ENCODE assay signal across 28 cellular contexts in genomic region chr2:132446460-132446859, GRCh38. TPM values are rescaled to one million over a fixed set of nuclear protein-coding genes. Genes with fewer than 3 reads are reported as not detected.
"Had no signal": no experiment of that assay in that cellular context is flagged by ENCODE, and none has a peak within 500 bp of the region (broad histone marks: within the 10 kb centered on the region; RNA-seq: fewer than 3 reads in every experiment).

No MANE protein-coding gene starts in this region.

- H3K9me3 Mint-ChIP-seq: activated CD4-positive, alpha-beta memory T cell treated with anti-CD3 and anti-CD28 coated beads for 36 hours; activated naive CD4-positive, alpha-beta T cell treated with anti-CD3 and anti-CD28 coated beads for 36 hours; activated T-helper 17 cell treated with anti-CD3 and anti-CD28 coated beads, Interleukin-2, amount 50 U/mL, for 72 hours had no signal

- H3K4me1 Mint-ChIP-seq: activated CD4-positive, alpha-beta T cell treated with anti-CD3 and anti-CD28 coated beads, Interleukin-2, amount 10 ng/mL, durations not matched to agents 7 days and 5 days; activated T-helper 17 cell treated with anti-CD3 and anti-CD28 coated beads, Interleukin-2, amount 50 U/mL, for 72 hours; T-cell had no signal

- H3K27ac ChIP-seq: VCaP had no signal

- H3K36me3 Mint-ChIP-seq: activated CD4-positive, alpha-beta memory T cell treated with anti-CD3 and anti-CD28 coated beads for 36 hours; activated naive CD8-positive, alpha-beta T cell; T-cell had no signal

- H3K27ac Mint-ChIP-seq: activated CD4-positive, alpha-beta memory T cell treated with anti-CD3 and anti-CD28 coated beads for 36 hours; activated CD4-positive, alpha-beta T cell treated with anti-CD3 and anti-CD28 coated beads, Interleukin-2, amount 10 ng/mL, durations not matched to agents 7 days and 5 days; activated naive CD4-positive, alpha-beta T cell treated with anti-CD3 and anti-CD28 coated beads for 36 hours; activated naive CD8-positive, alpha-beta T cell; activated T-helper 17 cell treated with anti-CD3 and anti-CD28 coated beads, Interleukin-2, amount 50 U/mL, for 72 hours; T-cell had no signal

- H3K27me3 Mint-ChIP-seq: activated CD4-positive, alpha-beta memory T cell treated with anti-CD3 and anti-CD28 coated beads for 36 hours; activated CD4-positive, alpha-beta T cell treated with anti-CD3 and anti-CD28 coated beads, Interleukin-2, amount 10 ng/mL, durations not matched to agents 7 days and 5 days; activated naive CD8-positive, alpha-beta T cell; activated T-helper 17 cell treated with anti-CD3 and anti-CD28 coated beads, Interleukin-2, amount 50 U/mL, for 72 hours had no signal

- H3K4me3 Mint-ChIP-seq: activated CD4-positive, alpha-beta memory T cell treated with anti-CD3 and anti-CD28 coated beads for 36 hours; activated CD4-positive, alpha-beta T cell treated with anti-CD3 and anti-CD28 coated beads, Interleukin-2, amount 10 ng/mL, durations not matched to agents 7 days and 5 days; activated naive CD4-positive, alpha-beta T cell treated with anti-CD3 and anti-CD28 coated beads for 36 hours; activated naive CD8-positive, alpha-beta T cell; activated T-helper 17 cell treated with anti-CD3 and anti-CD28 coated beads, Interleukin-2, amount 50 U/mL, for 72 hours; T-cell had no signal

- ATAC-seq: activated T-helper 17 cell treated with anti-CD3 and anti-CD28 coated beads, Interleukin-2, amount 50 U/mL, for 72 hours; Panc1; T-cell had no signal

- DNase-seq: activated CD4-positive, alpha-beta memory T cell treated with anti-CD3 and anti-CD28 coated beads for 36 hours; activated CD4-positive, alpha-beta T cell treated with anti-CD3 and anti-CD28 coated beads, Interleukin-2, amount 10 ng/mL, durations not matched to agents 7 days and 5 days; activated CD4-positive, CD25-positive, alpha-beta regulatory T cell; activated CD8-positive, alpha-beta memory T cell treated with anti-CD3 and anti-CD28 coated beads for 24 hours; activated gamma-delta T cell; activated naive CD4-positive, alpha-beta T cell treated with anti-CD3 and anti-CD28 coated beads for 36 hours; activated T-cell treated with anti-CD3 and anti-CD28 coated beads for 4 hours; activated T-cell treated with anti-CD3 and anti-CD28 coated beads, Interleukin-2, amount 50 U/mL, for 48 hours; amygdala; caudate nucleus; NCI-H1092; NCI-H1417; NCI-H1694; NCI-H2029; NCI-H345; NCI-H510A; NCI-H526 treated with DMSO at 0.1 percent for 48 hours; NCI-H82; NK-92 treated with Interleukin-12 subunit alpha and Interleukin-12 subunit beta, amount 100 ng/mL, for 24 hours; OCI-M1; SHP77 treated with DMSO at 0.1 percent for 48 hours; T-cell; T-helper 2 cell; T1000 had no signal

RNA-seq across cellular contexts. Expression of gene GPR39, which starts 29.9 kb away (rescaled TPM):
- total RNA-seq: activated CD4-positive, alpha-beta memory T cell treated with anti-CD3 and anti-CD28 coated beads for 36 hours; activated CD4-positive, alpha-beta T cell treated with anti-CD3 and anti-CD28 coated beads, Interleukin-2, amount 10 ng/mL, durations not matched to agents 7 days and 5 days; activated naive CD4-positive, alpha-beta T cell treated with anti-CD3 and anti-CD28 coated beads for 36 hours; activated T-helper 17 cell treated with anti-CD3 and anti-CD28 coated beads, Interleukin-2, amount 50 U/mL, for 72 hours; T-cell had no signal
